Comparison of ENCODE assay signal across 10 cellular contexts in genomic region chr10:72503241-72503640, GRCh38.
DNase-seq lines count a peak whose midpoint lies in the region; TF ChIP-seq lines count a peak whose summit lies in the region.
"Had no signal": no experiment of that assay in that cellular context is flagged by ENCODE, and none has a peak within 500 bp of the region (broad histone marks: within the 10 kb centered on the region; RNA-seq: fewer than 3 reads in every experiment).

No MANE protein-coding gene starts in this region.

- no peak for TF ChIP-seq CTCF in fibroblast of lung (conservative IDR thresholded peaks at IDR 0.05 in 1 of 2, IDR thresholded peaks at IDR 0.05 in 1 of 2; ENCODE audit: low read depth in 1 of 2, low read length in 2 of 2)

- no peak overlapping the region for H3K9ac ChIP-seq in fibroblast of lung (ENCODE audit: insufficient read depth, low read length)

- H3K36me3 ChIP-seq in fibroblast of lung (ENCODE audit: control insufficient read depth, insufficient read depth, low read length) = no peaks in the 10 kb centered on the region

- no peaks in the 10 kb centered on the region for H4K20me1 ChIP-seq in fibroblast of lung (ENCODE audit: control insufficient read depth, extremely low read depth, insufficient read depth, low read length)

- H3K4me3 ChIP-seq in fibroblast of lung (replicated peaks in 1 of 4; ENCODE audit: control extremely low read depth in 1 of 4, insufficient read depth in 1 of 4, low read depth in 3 of 4, low read length in 4 of 4) = no peak overlapping the region

- H3K4me2 ChIP-seq in fibroblast of lung (ENCODE audit: extremely low read depth, insufficient read depth, low read length) = peak overlapping the region; percentile 49

- in situ Hi-C loops in KBM-7 (cut with MboI; ENCODE audit: low pct_unique_long_range_greater_than_20kb, low sequenced_read_pairs) = no loop called here

- DNase-seq in GM04503 (ENCODE audit: low read depth) (peak; percentile 78), RPMI7951 (ENCODE audit: low read depth) (peak; percentile 5), fibroblast of lung (ENCODE audit: low read depth in 2 of 2) (peak; percentile 73 to 80), renal cortical epithelial cell (ENCODE audit: low read depth) (peak; percentile 27), NCI-H2227 (lab: John Stamatoyannopoulos, UW; ENCODE audit: unreplicated experiment) (no peak), KBM-7 (no peak), amniotic stem cell (lab: John Stamatoyannopoulos, UW) (no peak)
- no peak for DNase-seq in activated CD4-positive, alpha-beta T cell treated with anti-CD3 and anti-CD28 coated beads for 4 hours
- DNase-seq: DMS153, NCI-H1417 had no signal

- H2AFZ ChIP-seq in fibroblast of lung (ENCODE audit: low read length) = no peak overlapping the region

- H3K79me2 ChIP-seq in fibroblast of lung (ENCODE audit: control insufficient read depth, insufficient read depth, low read length) = no peaks in the 10 kb centered on the region

- H3K9me3 ChIP-seq in fibroblast of lung (ENCODE audit: control insufficient read depth, insufficient read depth, low read depth, low read length) = no peaks in the 10 kb centered on the region

- no peaks in the 10 kb centered on the region for H3K27me3 ChIP-seq in fibroblast of lung (ENCODE audit: control insufficient read depth, insufficient read depth, low read length)

- peaks cover 5% of the 10 kb centered on the region for H3K4me1 ChIP-seq in fibroblast of lung (ENCODE audit: control insufficient read depth, extremely low read depth, insufficient read depth, low read length)

- peak overlapping the region; percentile 60 for H3K27ac ChIP-seq in fibroblast of lung (ENCODE audit: insufficient read depth, low read length)

Comparison
In these comparisons a context has a peak if more than half of its experiments do, and no peak if none do; other contexts are left out.
1. DNase-seq: peak in GM04503 (single experiment), RPMI7951 (single experiment), fibroblast of lung (2 of 2) and renal cortical epithelial cell (single experiment); none in NCI-H2227 (single experiment), activated CD4-positive, alpha-beta T cell treated with anti-CD3 and anti-CD28 coated beads for 4 hours (0 of 2), KBM-7 (single experiment) and amniotic stem cell (single experiment).